In genomic region chr20:10469599-10469998, GRCh38 we compare ENCODE assay signal across 8 cellular contexts. TPM values are rescaled to one million over a fixed set of nuclear protein-coding genes. Genes with fewer than 3 reads are reported as not detected.
A peak's percentile ranks its signal among the peaks of the same experiment; 100 is the strongest.
DNase-seq lines count a peak whose midpoint lies in the region; ATAC-seq and TF ChIP-seq lines count a peak whose summit lies in the region.

No MANE protein-coding gene starts in this region.

- DNase-seq in AG09309 (ENCODE audit: low read depth), result peak; percentile 72
- peak; percentile 40 for DNase-seq in GM13977 (ENCODE audit: low spot score)
- peak; percentile 90 for DNase-seq in NCI-H1105 treated with DMSO at 0.1 percent for 48 hours (lab: John Stamatoyannopoulos, UW)
- peak; percentile 90 for DNase-seq in fibroblast of gingiva (ENCODE audit: low read depth)
- peak; percentile 16 for DNase-seq in neural crest cell (ENCODE audit: low read depth, low spot score)
- no peak for DNase-seq in T1000 (lab: John Stamatoyannopoulos, UW)

- no peaks in the 10 kb centered on the region for H3K27me3 Mint-ChIP-seq in neural crest cell (ENCODE audit: low read depth)

- H3K4me3 Mint-ChIP-seq in neural crest cell, result peak overlapping the region; percentile 17

- peaks cover 5% of the 10 kb centered on the region for H3K36me3 Mint-ChIP-seq in neural crest cell (ENCODE audit: low read depth)

- ATAC-seq in SK-N-SH treated with all-trans-retinoic acid at 6 μM for 48 hours (peak; percentile 92), GM21528 (IDR thresholded peaks at IDR 0.05; ENCODE audit: low FRiP score, unreplicated experiment) (no peak)

- no peak overlapping the region for H3K4me3 ChIP-seq in AG09309 (ENCODE audit: control insufficient read depth, low read depth, low read length)

- peak overlapping the region; percentile 75 for H3K27ac Mint-ChIP-seq in neural crest cell (ENCODE audit: unreplicated experiment)

- in situ Hi-C loops in GM13977 (cut with MboI; ENCODE audit: low pct_unique_long_range_greater_than_20kb, low sequenced_read_pairs, unreplicated experiment), result no loop called here

- peaks cover 66% of the 10 kb centered on the region for H3K4me1 Mint-ChIP-seq in neural crest cell

- TF ChIP-seq CTCF in AG09309 (IDR thresholded peaks at IDR 0.05; ENCODE audit: control insufficient read depth, insufficient read depth, low read depth, low read length, missing control alignments) (peak; percentile 64), GM13977 (IDR thresholded peaks at IDR 0.05; ENCODE audit: extremely low read depth, insufficient read depth, missing control alignments) (peak; percentile 51), neural crest cell (conservative IDR thresholded peaks at IDR 0.05) (peak; percentile 69)

- no peaks in the 10 kb centered on the region for H3K9me3 Mint-ChIP-seq in neural crest cell

TF ChIP-seq in SK-N-SH treated with all-trans-retinoic acid at 6 μM for 48 hours, 23 proteins besides CTCF, POLR2A, EP300 and RAD21:
- no peak for TF ChIP-seq OSR1 (CRISPR knock-in tag; IDR thresholded peaks at IDR 0.05)
- TF ChIP-seq, protein P1, sequence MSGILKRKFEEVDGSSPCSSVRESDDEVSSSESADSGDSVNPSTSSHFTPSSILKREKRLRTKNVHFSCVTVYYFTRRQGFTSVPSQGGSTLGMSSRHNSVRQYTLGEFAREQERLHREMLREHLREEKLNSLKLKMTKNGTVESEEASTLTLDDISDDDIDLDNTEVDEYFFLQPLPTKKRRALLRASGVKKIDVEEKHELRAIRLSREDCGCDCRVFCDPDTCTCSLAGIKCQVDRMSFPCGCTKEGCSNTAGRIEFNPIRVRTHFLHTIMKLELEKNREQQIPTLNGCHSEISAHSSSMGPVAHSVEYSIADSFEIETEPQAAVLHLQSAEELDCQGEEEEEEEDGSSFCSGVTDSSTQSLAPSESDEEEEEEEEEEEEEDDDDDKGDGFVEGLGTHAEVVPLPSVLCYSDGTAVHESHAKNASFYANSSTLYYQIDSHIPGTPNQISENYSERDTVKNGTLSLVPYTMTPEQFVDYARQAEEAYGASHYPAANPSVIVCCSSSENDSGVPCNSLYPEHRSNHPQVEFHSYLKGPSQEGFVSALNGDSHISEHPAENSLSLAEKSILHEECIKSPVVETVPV (CRISPR knock-in tag; IDR thresholded peaks at IDR 0.05), result no peak
- TF ChIP-seq TOX (CRISPR knock-in tag; IDR thresholded peaks at IDR 0.05; ENCODE audit: borderline replicate concordance), result no peak
- TF ChIP-seq ZNF8 (CRISPR knock-in tag; IDR thresholded peaks at IDR 0.05), result no peak
- no peak for TF ChIP-seq ZNF70 (CRISPR knock-in tag; IDR thresholded peaks at IDR 0.05)
- no peak for TF ChIP-seq CSDC2 (CRISPR knock-in tag; IDR thresholded peaks at IDR 0.05)
- no peak for TF ChIP-seq ZFP3 (CRISPR knock-in tag; IDR thresholded peaks at IDR 0.05)
- TF ChIP-seq ZFP30 (CRISPR knock-in tag; IDR thresholded peaks at IDR 0.05), result no peak
- TF ChIP-seq ARNTL (CRISPR knock-in tag; IDR thresholded peaks at IDR 0.05; ENCODE audit: borderline replicate concordance, low read depth), result no peak
- no peak for TF ChIP-seq ESRRG (CRISPR knock-in tag; IDR thresholded peaks at IDR 0.05)
- TF ChIP-seq RARB (CRISPR knock-in tag; IDR thresholded peaks at IDR 0.05), result no peak

RNA-seq across cellular contexts. Expression of gene SLX4IP, which starts 34.5 kb away (rescaled TPM):
- total RNA-seq in neural crest cell, result 8.5 and 8.8 TPM in 2 replicates

RNA-seq across cellular contexts. Expression of gene MKKS, which starts 35.6 kb away (rescaled TPM):
- total RNA-seq in neural crest cell, result 21.1 and 22.3 TPM in 2 replicates
